In genomic region chr4:174303687-174304086, GRCh38 we compare ENCODE assay signal across 2 cellular contexts.
A peak's percentile ranks its signal among the peaks of the same experiment; 100 is the strongest.
TF ChIP-seq lines count a peak whose summit lies in the region.

No MANE protein-coding gene starts in this region.

TF ChIP-seq in HepG2, 621 proteins besides CTCF, POLR2A, EP300 and RAD21:
- TF ChIP-seq MAFK (conservative IDR thresholded peaks at IDR 0.05 in 1 of 2, IDR thresholded peaks at IDR 0.05 in 1 of 2; ENCODE audit: low read length in 2 of 2): peak; percentile 37 to 77; a peak in 2 of 4 replicates
- TF ChIP-seq MAFF (IDR thresholded peaks at IDR 0.05; ENCODE audit: low read depth, low read length): peak; percentile 49; the same call in 1 of the 2 replicates
- TF ChIP-seq RFXANK (CRISPR knock-in tag; IDR thresholded peaks at IDR 0.05): no peak
TF ChIP-seq in HepG2: peak in this region for 2.

TF ChIP-seq in K562, 482 proteins besides CTCF, POLR2A, EP300 and RAD21:
- TF ChIP-seq PRMT5 (CRISPR knock-in tag; IDR thresholded peaks at IDR 0.05) (no peak), MAFK (IDR thresholded peaks at IDR 0.05; ENCODE audit: low read length) (0 out of 2 replicates have a peak, but pooled peaks have one; percentile 2), RBM15 (IDR thresholded peaks at IDR 0.05; ENCODE audit: insufficient read depth, low read length) (no peak), BDP1 (IDR thresholded peaks at IDR 0.05; ENCODE audit: insufficient read depth, insufficient read length) (no peak), C11orf30 (IDR thresholded peaks at IDR 0.05; ENCODE audit: low read depth) (peak; percentile 21; the same call in 1 of the 2 replicates), FIP1L1 (IDR thresholded peaks at IDR 0.05; ENCODE audit: low read depth, low read length, poor library complexity, severe bottlenecking) (no peak), REST (CRISPR knock-in tag; IDR thresholded peaks at IDR 0.05; ENCODE audit: low read depth) (no peak), JUND (IDR thresholded peaks at IDR 0.05; ENCODE audit: borderline replicate concordance, low read depth, low read length) (no peak), JUND (tag; IDR thresholded peaks at IDR 0.05; ENCODE audit: borderline replicate concordance, low read depth, low read length) (no peak), ZNF316 (IDR thresholded peaks at IDR 0.05) (peak; percentile 62), ZFPM2 (CRISPR knock-in tag; IDR thresholded peaks at IDR 0.05) (no peak), ZNF512 (tag; IDR thresholded peaks at IDR 0.05) (no peak), MAFF (IDR thresholded peaks at IDR 0.05; ENCODE audit: low read length) (0 out of 2 replicates have a peak, but pooled peaks have one; percentile 20), MCM7 (IDR thresholded peaks at IDR 0.05) (no peak)
- TF ChIP-seq, protein P1, sequence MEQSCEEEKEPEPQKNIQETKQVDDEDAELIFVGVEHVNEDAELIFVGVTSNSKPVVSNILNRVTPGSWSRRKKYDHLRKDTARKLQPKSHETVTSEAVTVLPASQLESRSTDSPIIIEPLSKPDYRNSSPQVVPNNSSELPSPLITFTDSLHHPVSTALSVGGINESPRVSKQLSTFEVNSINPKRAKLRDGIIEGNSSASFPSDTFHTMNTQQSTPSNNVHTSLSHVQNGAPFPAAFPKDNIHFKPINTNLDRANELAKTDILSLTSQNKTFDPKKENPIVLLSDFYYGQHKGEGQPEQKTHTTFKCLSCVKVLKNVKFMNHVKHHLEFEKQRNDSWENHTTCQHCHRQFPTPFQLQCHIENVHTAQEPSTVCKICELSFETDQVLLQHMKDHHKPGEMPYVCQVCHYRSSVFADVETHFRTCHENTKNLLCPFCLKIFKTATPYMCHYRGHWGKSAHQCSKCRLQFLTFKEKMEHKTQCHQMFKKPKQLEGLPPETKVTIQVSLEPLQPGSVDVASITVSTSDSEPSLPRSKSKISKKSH (CRISPR knock-in tag; IDR thresholded peaks at IDR 0.05): no peak
